Comparison of ENCODE assay signal across 9 cellular contexts in genomic region chr3:169195672-169196071, GRCh38.
"Had no signal": no experiment of that assay in that cellular context is flagged by ENCODE, and none has a peak within 500 bp of the region (broad histone marks: within the 10 kb centered on the region; RNA-seq: fewer than 3 reads in every experiment).

No MANE protein-coding gene starts in this region.

- H3K4me2 ChIP-seq: GM23338 had no signal

- H3K27ac ChIP-seq: HL-60 had no signal

- H3K9me3 Mint-ChIP-seq: GM23338 had no signal

- H3K27ac Mint-ChIP-seq: GM23338, H9, IgD-negative memory B cell had no signal

- H3K4me1 Mint-ChIP-seq: GM23338, IgD-negative memory B cell had no signal

- ATAC-seq: GM23338, HepG2 had no signal

- H3K4me3 ChIP-seq: GM23338 had no signal

- H3K36me3 Mint-ChIP-seq: IgD-negative memory B cell had no signal

- FAIRE-seq: H1, H54, HepG2 had no signal

- H2AFZ ChIP-seq: GM23338 had no signal

- DNase-seq: H9, HCEC 1CT, KBM-7 had no signal

- H3K4me3 Mint-ChIP-seq: GM23338, H9, IgD-negative memory B cell had no signal
